Comparison of ENCODE assay signal across 16 cellular contexts in the genomic region with DNA sequence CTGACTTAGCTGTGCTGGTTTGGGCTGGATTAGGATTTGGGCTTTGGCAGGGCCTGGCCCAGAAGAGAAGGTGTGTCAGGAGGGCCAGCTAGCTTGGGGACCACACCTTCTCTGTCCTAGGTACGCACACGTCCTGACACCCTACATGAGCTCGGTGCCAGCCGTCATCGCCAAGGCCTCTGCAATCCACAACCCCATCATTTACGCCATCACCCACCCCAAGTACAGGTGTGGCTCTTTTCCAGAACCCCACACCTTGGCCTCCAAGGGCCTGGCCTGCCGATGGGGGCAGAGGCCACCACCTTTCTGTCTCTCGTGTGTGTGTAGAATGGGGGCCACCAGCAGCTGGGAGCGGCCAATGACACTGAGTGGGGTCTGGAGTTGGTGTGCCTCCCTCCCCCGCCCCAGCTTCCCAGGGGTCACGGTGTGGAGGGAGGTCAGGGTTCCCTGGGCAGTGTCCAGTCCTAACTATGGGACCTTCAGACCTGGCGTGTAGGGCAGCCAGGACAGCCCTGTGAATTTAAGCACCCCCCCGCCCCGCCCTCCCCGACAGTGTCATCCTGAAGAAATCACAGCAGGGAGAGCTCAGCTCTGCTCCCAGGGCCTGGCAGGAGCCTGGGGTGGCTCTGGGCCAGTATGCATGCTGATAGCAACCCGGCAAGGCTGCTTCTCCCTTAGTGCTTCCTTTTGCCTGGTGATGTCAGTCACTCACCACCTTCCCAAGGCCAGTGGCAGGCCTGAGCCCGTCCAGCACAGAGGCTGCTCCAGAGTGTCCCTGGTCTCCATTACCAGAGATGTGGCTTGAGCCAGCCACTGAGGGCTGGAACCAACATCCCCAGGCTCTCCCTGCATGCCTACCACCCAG. TPM values are rescaled to one million over a fixed set of nuclear protein-coding genes. Genes with fewer than 3 reads are reported as not detected.
DNase-seq lines count a peak whose midpoint lies in the region; ATAC-seq and TF ChIP-seq lines count a peak whose summit lies in the region.
"Had no signal": no experiment of that assay in that cellular context is flagged by ENCODE, and none has a peak within 500 bp of the region (broad histone marks: within the 10 kb centered on the region; RNA-seq: fewer than 3 reads in every experiment).

No MANE protein-coding gene starts in this region.

- DNase-seq in GM23248: peak; percentile 48
- DNase-seq in WTC11 (ENCODE audit: low spot score): peak; percentile 7
- DNase-seq in cardiac muscle cell (ENCODE audit: low read depth in 1 of 2, low spot score in 1 of 2): peak; percentile 70 to 75
- peak; percentile 81 for DNase-seq in posterior vena cava (ENCODE audit: low spot score)
- no peak for DNase-seq in globus pallidus (ENCODE audit: low spot score)
- DNase-seq in T-helper 2 cell: no peak
- no peak for DNase-seq in NCI-H524 treated with DMSO at 0.1 percent for 48 hours (lab: John Stamatoyannopoulos, UW)
- DNase-seq: activated CD8-positive, alpha-beta memory T cell treated with anti-CD3 and anti-CD28 coated beads for 24 hours; NCI-H187; OCI-M1; T-helper 9 cell had no signal

- H3K9ac ChIP-seq in GM23248: no peak overlapping the region

- in situ Hi-C loops in GM23248 (cut with MboI): no loop called here

- H3K9me2 ChIP-seq in GM23248 (ENCODE audit: insufficient read depth): no peaks in the 10 kb centered on the region

- H3K9me3 Mint-ChIP-seq in WTC11: no peaks in the 10 kb centered on the region
- H3K9me3 Mint-ChIP-seq: activated naive CD4-positive, alpha-beta T cell treated with anti-CD3 and anti-CD28 coated beads, Interleukin-2, amount 50 U/mL, for 24 hours; CD4-positive, alpha-beta memory T cell; naive thymus-derived CD8-positive, alpha-beta T cell had no signal

- no peaks in the 10 kb centered on the region for H3K79me2 ChIP-seq in GM23248 (ENCODE audit: insufficient read depth)

- H2AFZ ChIP-seq in GM23248: no peak overlapping the region

- no peak overlapping the region for H3K4me3 ChIP-seq in GM23248
- H3K4me3 ChIP-seq in cardiac muscle cell: no peak overlapping the region

- H3K4me3 Mint-ChIP-seq in WTC11: no peak overlapping the region
- H3K4me3 Mint-ChIP-seq: activated naive CD4-positive, alpha-beta T cell treated with anti-CD3 and anti-CD28 coated beads, Interleukin-2, amount 50 U/mL, for 24 hours; CD4-positive, alpha-beta memory T cell; naive thymus-derived CD8-positive, alpha-beta T cell had no signal

- no peaks in the 10 kb centered on the region for H3K27me3 Mint-ChIP-seq in WTC11 (ENCODE audit: low read depth)
- H3K27me3 Mint-ChIP-seq: activated naive CD4-positive, alpha-beta T cell treated with anti-CD3 and anti-CD28 coated beads, Interleukin-2, amount 50 U/mL, for 24 hours had no signal

- TF ChIP-seq CTCF in WTC11 (IDR thresholded peaks at IDR 0.05) (no peak), cardiac muscle cell (IDR thresholded peaks at IDR 0.05; ENCODE audit: low read depth, low read length) (no peak)

- H3K36me3 Mint-ChIP-seq in WTC11: no peaks in the 10 kb centered on the region
- H3K36me3 Mint-ChIP-seq: activated naive CD4-positive, alpha-beta T cell treated with anti-CD3 and anti-CD28 coated beads, Interleukin-2, amount 50 U/mL, for 24 hours; CD4-positive, alpha-beta memory T cell; naive thymus-derived CD8-positive, alpha-beta T cell had no signal

- no peak overlapping the region for H3K4me2 ChIP-seq in GM23248 (ENCODE audit: unreplicated experiment)

- H3K36me3 ChIP-seq in GM23248 (ENCODE audit: low read depth) (no peaks in the 10 kb centered on the region), cardiac muscle cell (no peaks in the 10 kb centered on the region)

- no peaks in the 10 kb centered on the region for H3K27me3 ChIP-seq in GM23248 (replicated peaks; ENCODE audit: insufficient read depth)
- H3K27me3 ChIP-seq in cardiac muscle cell: no peaks in the 10 kb centered on the region

- no peaks in the 10 kb centered on the region for H4K20me1 ChIP-seq in GM23248 (ENCODE audit: insufficient read depth)

- H3K4me1 ChIP-seq in GM23248 (ENCODE audit: insufficient read depth) (no peaks in the 10 kb centered on the region), cardiac muscle cell (ENCODE audit: low read depth) (peaks cover 64% of the 10 kb centered on the region)

- ATAC-seq in WTC11: no peak
- no peak for ATAC-seq in HG02938 (IDR thresholded peaks at IDR 0.05; ENCODE audit: unreplicated experiment)
- ATAC-seq: naive thymus-derived CD8-positive, alpha-beta T cell had no signal

- CTCF ChIA-PET in WTC11 (lab: Charles Lee): interaction anchor here (1.7 kb wide), 1 partner anchor 23 kb away, joined by 6 read pairs; no protein-coding TSS in a partner anchor

- intact Hi-C loops in posterior vena cava (cut with DNase I): no loop called here

- H3K9me3 ChIP-seq in GM23248 (ENCODE audit: low read depth) (no peaks in the 10 kb centered on the region), cardiac muscle cell (ENCODE audit: low read depth) (no peaks in the 10 kb centered on the region)

- peaks cover 9% of the 10 kb centered on the region for H3K4me1 Mint-ChIP-seq in WTC11
- H3K4me1 Mint-ChIP-seq: activated naive CD4-positive, alpha-beta T cell treated with anti-CD3 and anti-CD28 coated beads, Interleukin-2, amount 50 U/mL, for 24 hours; CD4-positive, alpha-beta memory T cell had no signal

- POLR2A ChIA-PET in WTC11 (lab: Charles Lee): interaction anchor here (0.6 kb wide), 1 partner anchor 113 kb away, joined by 3 read pairs; no protein-coding TSS in a partner anchor

- H3K27ac Mint-ChIP-seq in WTC11: peak overlapping the region; percentile 29; the same call in 1 of the 2 replicates
- H3K27ac Mint-ChIP-seq: activated naive CD4-positive, alpha-beta T cell treated with anti-CD3 and anti-CD28 coated beads, Interleukin-2, amount 50 U/mL, for 24 hours had no signal

- H3K27ac ChIP-seq in GM23248 (no peak overlapping the region), cardiac muscle cell (peak overlapping the region; percentile 100)

- H3F3A ChIP-seq in GM23248 (ENCODE audit: insufficient read depth): no peaks in the 10 kb centered on the region

- WGBS in GM23248 (ENCODE audit: low coverage in 1 of 2, low lambda C conversion rate in 2 of 2, missing lambda C conversion rate in 2 of 2), 2 experiments: 59 to 66% methylated on average over 17 of the region's 17 CpGs

TF ChIP-seq in WTC11, 78 proteins besides CTCF, POLR2A, EP300 and RAD21 (continues in another document):
- TF ChIP-seq, protein P1, sequence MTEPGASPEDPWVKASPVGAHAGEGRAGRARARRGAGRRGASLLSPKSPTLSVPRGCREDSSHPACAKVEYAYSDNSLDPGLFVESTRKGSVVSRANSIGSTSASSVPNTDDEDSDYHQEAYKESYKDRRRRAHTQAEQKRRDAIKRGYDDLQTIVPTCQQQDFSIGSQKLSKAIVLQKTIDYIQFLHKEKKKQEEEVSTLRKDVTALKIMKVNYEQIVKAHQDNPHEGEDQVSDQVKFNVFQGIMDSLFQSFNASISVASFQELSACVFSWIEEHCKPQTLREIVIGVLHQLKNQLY (CRISPR knock-in tag; IDR thresholded peaks at IDR 0.05): no peak
- TF ChIP-seq EMX1 (CRISPR knock-in tag; IDR thresholded peaks at IDR 0.05): no peak
- TF ChIP-seq, protein P2, sequence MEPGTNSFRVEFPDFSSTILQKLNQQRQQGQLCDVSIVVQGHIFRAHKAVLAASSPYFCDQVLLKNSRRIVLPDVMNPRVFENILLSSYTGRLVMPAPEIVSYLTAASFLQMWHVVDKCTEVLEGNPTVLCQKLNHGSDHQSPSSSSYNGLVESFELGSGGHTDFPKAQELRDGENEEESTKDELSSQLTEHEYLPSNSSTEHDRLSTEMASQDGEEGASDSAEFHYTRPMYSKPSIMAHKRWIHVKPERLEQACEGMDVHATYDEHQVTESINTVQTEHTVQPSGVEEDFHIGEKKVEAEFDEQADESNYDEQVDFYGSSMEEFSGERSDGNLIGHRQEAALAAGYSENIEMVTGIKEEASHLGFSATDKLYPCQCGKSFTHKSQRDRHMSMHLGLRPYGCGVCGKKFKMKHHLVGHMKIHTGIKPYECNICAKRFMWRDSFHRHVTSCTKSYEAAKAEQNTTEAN (CRISPR knock-in tag; IDR thresholded peaks at IDR 0.05): no peak
- TF ChIP-seq ZNF219 (CRISPR knock-in tag; IDR thresholded peaks at IDR 0.05; ENCODE audit: borderline replicate concordance): no peak
- TF ChIP-seq, protein P3, sequence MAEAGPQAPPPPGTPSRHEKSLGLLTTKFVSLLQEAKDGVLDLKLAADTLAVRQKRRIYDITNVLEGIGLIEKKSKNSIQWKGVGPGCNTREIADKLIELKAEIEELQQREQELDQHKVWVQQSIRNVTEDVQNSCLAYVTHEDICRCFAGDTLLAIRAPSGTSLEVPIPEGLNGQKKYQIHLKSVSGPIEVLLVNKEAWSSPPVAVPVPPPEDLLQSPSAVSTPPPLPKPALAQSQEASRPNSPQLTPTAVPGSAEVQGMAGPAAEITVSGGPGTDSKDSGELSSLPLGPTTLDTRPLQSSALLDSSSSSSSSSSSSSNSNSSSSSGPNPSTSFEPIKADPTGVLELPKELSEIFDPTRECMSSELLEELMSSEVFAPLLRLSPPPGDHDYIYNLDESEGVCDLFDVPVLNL (CRISPR knock-in tag; IDR thresholded peaks at IDR 0.05; ENCODE audit: borderline replicate concordance, low read depth): no peak

RNA-seq across cellular contexts. Expression of a gene that starts 6.9 kb away (rescaled TPM):
- total RNA-seq in GM23248 (2014; rRNA removed; shearing (Covaris generic)): under 0.01 and 0.11 TPM in 2 replicates
- polyA plus RNA-seq in GM23248 (2016; fragmentation: Nextera tagmentation; extraction: Ambion mirVana) (0.05 and 0.08 TPM in 2 replicates), cardiac muscle cell (266 and 317 TPM in 2 replicates)
- total RNA-seq in WTC11 (2021) (0.42 to 0.96 TPM (median 0.46 TPM) in 3 replicates), cardiac muscle cell (202 and 213 TPM in 2 replicates), posterior vena cava (10 to 100 TPM; 27.9 to 29.3 TPM)
- polyA plus RNA-seq: CD4-positive, alpha-beta memory T cell; naive thymus-derived CD8-positive, alpha-beta T cell had no signal

RNA-seq across cellular contexts. Expression of a gene that starts 7.0 kb away (rescaled TPM):
- total RNA-seq in GM23248 (2014; rRNA removed; shearing (Covaris generic)): not detected in 2 replicates
- polyA plus RNA-seq in GM23248 (2016; fragmentation: Nextera tagmentation; extraction: Ambion mirVana) (not detected in 2 replicates), cardiac muscle cell (0.24 TPM in 1 of 2 replicates, not detected in the other)
- total RNA-seq in WTC11 (2021) (not detected in 3 replicates), cardiac muscle cell (0.18 TPM in 1 of 2 replicates, not detected in the other), posterior vena cava (not detected)
- total RNA-seq: CD4-positive, alpha-beta memory T cell; H1; naive thymus-derived CD8-positive, alpha-beta T cell had no signal
- polyA plus RNA-seq: CD4-positive, alpha-beta memory T cell; H1; naive thymus-derived CD8-positive, alpha-beta T cell had no signal

Comparison
In these comparisons a context has a peak if more than half of its experiments do, and no peak if none do; other contexts are left out.
1. DNase-seq: peak in GM23248 (single experiment), WTC11 (single experiment), cardiac muscle cell (2 of 2) and posterior vena cava (single experiment); none in globus pallidus (single experiment), T-helper 2 cell (0 of 5) and NCI-H524 treated with DMSO at 0.1 percent for 48 hours (single experiment).
2. RNA of a gene that starts 6.9 kb away (total RNA-seq): 202 to 213 TPM in cardiac muscle cell and 27.9 to 29.3 TPM in posterior vena cava; 0.42 to 0.96 TPM in WTC11 and under 0.01 to 0.11 TPM in GM23248; every median in the first group is over 10 times any median in the second.